ENCODE assay signal across 8 cellular contexts in genomic region chr9:137176302-137177182, GRCh38. TPM values are rescaled to one million over a fixed set of nuclear protein-coding genes. Genes with fewer than 3 reads are reported as not detected.
DNase-seq lines count a peak whose midpoint lies in the region; ATAC-seq, FAIRE-seq and TF ChIP-seq lines count a peak whose summit lies in the region.

No MANE protein-coding gene starts in this region.

- no CpG with 5 or more reads among the region's 17 CpGs for WGBS in trophoblast cell (ENCODE audit: extremely low coverage, insufficient coverage, insufficient read length)

- H3K27ac Mint-ChIP-seq in CD4-positive, CD25-positive, alpha-beta regulatory T cell: peak overlapping the region in 2 of 3 donors; percentile 9 to 64

- POLR2A ChIA-PET in endothelial cell of umbilical vein (lab: Charles Lee): no interaction called here

- no peak overlapping the region for H2AFZ ChIP-seq in endothelial cell of umbilical vein (ENCODE audit: low read depth, low read length)
- no peak overlapping the region for H2AFZ ChIP-seq in trophoblast cell (ENCODE audit: insufficient read depth, low read length, poor library complexity)

- H3K18ac ChIP-seq in trophoblast cell (ENCODE audit: low read length): no peak overlapping the region

- TF ChIP-seq CTCF in GM13977 (IDR thresholded peaks at IDR 0.05; ENCODE audit: extremely low read depth, insufficient read depth, missing control alignments) (peak; percentile 46), endothelial cell of umbilical vein (IDR thresholded peaks at IDR 0.05; ENCODE audit: extremely low read depth in 1 of 2, insufficient read depth in 1 of 2, low read depth in 1 of 2, low read length in 2 of 2) (peak; percentile 48 to 66)

- H3K4me3 ChIP-seq in CD4-positive, CD25-positive, alpha-beta regulatory T cell (ENCODE audit: low read depth, low read length): no peak overlapping the region
- H3K4me3 ChIP-seq in endothelial cell of umbilical vein (replicated peaks in 1 of 3; ENCODE audit: insufficient read depth in 1 of 3, low read depth in 1 of 3, low read length in 3 of 3): no peak overlapping the region
- H3K4me3 ChIP-seq in trophoblast cell (ENCODE audit: low read depth, low read length): no peak overlapping the region

- H3K9ac ChIP-seq in endothelial cell of umbilical vein (replicated peaks; ENCODE audit: extremely low read depth, insufficient read depth, low read length): no peak overlapping the region
- no peak overlapping the region for H3K9ac ChIP-seq in trophoblast cell (ENCODE audit: low read length)

- no peaks in the 10 kb centered on the region for H3K9me3 ChIP-seq in CD4-positive, CD25-positive, alpha-beta regulatory T cell (ENCODE audit: control insufficient read depth in 2 of 2, low read length in 2 of 2)
- H3K9me3 ChIP-seq in endothelial cell of umbilical vein (replicated peaks; ENCODE audit: control insufficient read depth, insufficient read depth, low read length): no peaks in the 10 kb centered on the region
- peaks cover 3% of the 10 kb centered on the region for H3K9me3 ChIP-seq in trophoblast cell (ENCODE audit: insufficient read depth, low read depth, low read length)

- dilution Hi-C loops in endothelial cell of umbilical vein (cut with MboI; ENCODE audit: extremely low pct_ligation_motif_present, low sequenced_read_pairs): no loop called here

- H3K36me3 Mint-ChIP-seq in CD4-positive, CD25-positive, alpha-beta regulatory T cell: peaks cover 9% of the 10 kb centered on the region

- H4K20me1 ChIP-seq in endothelial cell of umbilical vein (replicated peaks; ENCODE audit: control insufficient read depth, extremely low read depth, insufficient read depth, low read length): no peaks in the 10 kb centered on the region

- in situ Hi-C loops in GM13977 (cut with MboI; ENCODE audit: low pct_unique_long_range_greater_than_20kb, low sequenced_read_pairs, unreplicated experiment): no loop called here

- no peak overlapping the region for H3K27ac ChIP-seq in CD4-positive, CD25-positive, alpha-beta regulatory T cell (ENCODE audit: insufficient read depth, low read length, poor library complexity, severe bottlenecking)
- H3K27ac ChIP-seq in endothelial cell of umbilical vein (ENCODE audit: insufficient read depth, low read depth, low read length) (no peak overlapping the region), trophoblast cell (ENCODE audit: low read depth, low read length) (no peak overlapping the region)

- H3K23ac ChIP-seq in trophoblast cell (ENCODE audit: low read length): no peak overlapping the region

- peaks cover 20% of the 10 kb centered on the region for H3K36me3 ChIP-seq in CD4-positive, CD25-positive, alpha-beta regulatory T cell (ENCODE audit: control insufficient read depth, insufficient read depth, low read length)
- peaks cover 0 to 24% of the 10 kb centered on the region in 2 experiments for H3K36me3 ChIP-seq in endothelial cell of umbilical vein (ENCODE audit: control insufficient read depth in 2 of 2, extremely low read depth in 1 of 2, insufficient read depth in 2 of 2, low read length in 2 of 2)
- H3K36me3 ChIP-seq in trophoblast cell (ENCODE audit: control insufficient read depth in 1 of 2, insufficient read depth in 2 of 2, low read length in 2 of 2): peaks cover 28 to 34% of the 10 kb centered on the region in 2 experiments

- H3K79me1 ChIP-seq in trophoblast cell (ENCODE audit: low read length): no peaks in the 10 kb centered on the region

- H3K79me2 ChIP-seq in endothelial cell of umbilical vein (ENCODE audit: control insufficient read depth, insufficient read depth, low read length): no peaks in the 10 kb centered on the region
- H3K79me2 ChIP-seq in trophoblast cell (ENCODE audit: control insufficient read depth, insufficient read depth, low read length, poor library complexity): no peaks in the 10 kb centered on the region

- H3K9me3 Mint-ChIP-seq in CD4-positive, CD25-positive, alpha-beta regulatory T cell: no peaks in the 10 kb centered on the region

- intact Hi-C loops in endothelial cell of umbilical vein (cut with micrococcal nuclease): loop anchor here (2.0 to 5.0 kb wide), 2 partner anchors 50 to 59 kb away; partner anchors contain the start of gene RNF224

- H2BK12ac ChIP-seq in trophoblast cell (ENCODE audit: low read length): no peak overlapping the region

- peak in 1 of 3 donors; percentile 40 for DNase-seq in CD4-positive, CD25-positive, alpha-beta regulatory T cell
- DNase-seq in GM13977 (ENCODE audit: low spot score) (peak; percentile 82), OCI-M1 (lab: John Stamatoyannopoulos, UW) (peak; percentile 44), endothelial cell of umbilical vein (ENCODE audit: low read depth, low spot score) (peak; percentile 20), trophoblast cell (peak; percentile 52 to 64), DMS79 treated with DMSO at 0.1 percent for 48 hours (lab: John Stamatoyannopoulos, UW) (no peak)

- no peak overlapping the region for H4K91ac ChIP-seq in trophoblast cell (ENCODE audit: low read depth, low read length)

- H2AK5ac ChIP-seq in trophoblast cell (ENCODE audit: low read length): no peak overlapping the region

- H3K4ac ChIP-seq in trophoblast cell (ENCODE audit: low read depth, low read length): no peak overlapping the region

- TF ChIP-seq POLR2A in endothelial cell of umbilical vein (IDR thresholded peaks at IDR 0.05; ENCODE audit: low read depth, low read length): no peak

- H3K4me2 ChIP-seq in endothelial cell of umbilical vein (ENCODE audit: insufficient read depth, low read length): no peak overlapping the region
- H3K4me2 ChIP-seq in trophoblast cell (ENCODE audit: low read length): no peak overlapping the region

- no peak overlapping the region for H4K12ac ChIP-seq in trophoblast cell (ENCODE audit: low read depth, low read length)

- ATAC-seq in CD4-positive, CD25-positive, alpha-beta regulatory T cell (ENCODE audit: low read depth in 2 of 2): peak; percentile 51 to 56
- ATAC-seq in GM21576 (IDR thresholded peaks at IDR 0.05; ENCODE audit: unreplicated experiment) (no peak), GM21825 (IDR thresholded peaks at IDR 0.05; ENCODE audit: unreplicated experiment) (no peak)

- FAIRE-seq in endothelial cell of umbilical vein (lab: Jason Lieb, UNC): peak; percentile 74

- peak overlapping the region in 2 of 4 donors; percentile 41 to 83 for H3K4me3 Mint-ChIP-seq in CD4-positive, CD25-positive, alpha-beta regulatory T cell

- no peaks in the 10 kb centered on the region for H3K9me1 ChIP-seq in endothelial cell of umbilical vein (replicated peaks; ENCODE audit: control insufficient read depth, extremely low read depth, insufficient read depth, low read length)

- peaks cover 8% of the 10 kb centered on the region for H3K4me1 ChIP-seq in CD4-positive, CD25-positive, alpha-beta regulatory T cell (ENCODE audit: control insufficient read depth, insufficient read depth, low read length, poor library complexity, severe bottlenecking)
- peaks cover 6% of the 10 kb centered on the region for H3K4me1 ChIP-seq in endothelial cell of umbilical vein (ENCODE audit: control insufficient read depth, extremely low read depth, insufficient read depth, low read length)
- H3K4me1 ChIP-seq in trophoblast cell (ENCODE audit: control insufficient read depth in 1 of 2, insufficient read depth in 2 of 2, low read length in 2 of 2): peaks cover 0 to 3% of the 10 kb centered on the region in 2 experiments

- no peak overlapping the region for H4K8ac ChIP-seq in trophoblast cell (ENCODE audit: low read depth, low read length)

- no peak overlapping the region for H2BK5ac ChIP-seq in trophoblast cell (ENCODE audit: low read depth, low read length, poor library complexity)

- H3K14ac ChIP-seq in trophoblast cell (ENCODE audit: low read length): no peak overlapping the region

- H3K27me3 ChIP-seq in CD4-positive, CD25-positive, alpha-beta regulatory T cell (ENCODE audit: control insufficient read depth, insufficient read depth, low read length): no peaks in the 10 kb centered on the region
- H3K27me3 ChIP-seq in endothelial cell of umbilical vein (ENCODE audit: control insufficient read depth in 2 of 2, insufficient read depth in 2 of 2, low read length in 2 of 2) (no peaks in the 10 kb centered on the region), trophoblast cell (ENCODE audit: insufficient read depth, low read length) (no peaks in the 10 kb centered on the region)

- no TSS peak for BruUV-seq in endothelial cell of umbilical vein (replicated peaks; lab: Mats Ljungman, UMichigan)

- peaks cover 0 to 9% (median 0%) of the 10 kb centered on the region in 4 donors for H3K4me1 Mint-ChIP-seq in CD4-positive, CD25-positive, alpha-beta regulatory T cell

- CTCF ChIA-PET in endothelial cell of umbilical vein (lab: Charles Lee): interaction anchor here (0.6 to 3.6 kb wide), 21 partner anchors 9 to 130 kb away, joined by 3 to 26 read pairs (median 5); partner anchors contain the start of genes ANAPC2, CYSRT1, RNF224 and SSNA1

- no peak overlapping the region for H2BK120ac ChIP-seq in trophoblast cell (ENCODE audit: insufficient read depth, low read length, poor library complexity)

- peaks cover 4% of the 10 kb centered on the region for H3K27me3 Mint-ChIP-seq in CD4-positive, CD25-positive, alpha-beta regulatory T cell

RNA-seq across cellular contexts. Expression of gene TMEM210, which starts 4.7 kb away (rescaled TPM):
- total RNA-seq in CD4-positive, CD25-positive, alpha-beta regulatory T cell: not detected
- not detected for polyA plus RNA-seq in CD4-positive, CD25-positive, alpha-beta regulatory T cell
- not detected in 2 replicates for total RNA-seq in endothelial cell of umbilical vein
- not detected in 2 replicates for polyA plus RNA-seq in endothelial cell of umbilical vein
- not detected in 2 replicates for polyA plus RNA-seq in endothelial cell of umbilical vein (2011; cell fraction: cytosol; rRNA removed)
- polyA plus RNA-seq in endothelial cell of umbilical vein (2011; cell fraction: nucleus; rRNA removed): not detected in 2 replicates
- not detected in 2 replicates for polyA plus RNA-seq in endothelial cell of umbilical vein (2012)
- not detected in 2 replicates for polyA minus RNA-seq in endothelial cell of umbilical vein
- not detected for polyA minus RNA-seq in endothelial cell of umbilical vein (2011; cell fraction: cytosol; rRNA and poly(A)+ RNA removed)
- polyA minus RNA-seq in endothelial cell of umbilical vein (2011; cell fraction: nucleus; rRNA and poly(A)+ RNA removed): not detected in 2 replicates
- polyA plus RNA-seq in trophoblast cell (2013): not detected in 2 replicates

RNA-seq across cellular contexts. Expression of gene LRRC26, which starts 6.7 kb away (rescaled TPM):
- total RNA-seq in CD4-positive, CD25-positive, alpha-beta regulatory T cell: not detected
- polyA plus RNA-seq in CD4-positive, CD25-positive, alpha-beta regulatory T cell: not detected
- total RNA-seq in endothelial cell of umbilical vein: not detected in 2 replicates
- polyA plus RNA-seq in endothelial cell of umbilical vein: 0.08 TPM in 1 of 2 replicates, not detected in the other
- polyA plus RNA-seq in endothelial cell of umbilical vein (2011; cell fraction: cytosol; rRNA removed): not detected in 2 replicates
- not detected in 2 replicates for polyA plus RNA-seq in endothelial cell of umbilical vein (2011; cell fraction: nucleus; rRNA removed)
- not detected in 2 replicates for polyA plus RNA-seq in endothelial cell of umbilical vein (2012)
- polyA minus RNA-seq in endothelial cell of umbilical vein: not detected in 2 replicates
- polyA minus RNA-seq in endothelial cell of umbilical vein (2011; cell fraction: cytosol; rRNA and poly(A)+ RNA removed): 3.0 TPM
- polyA minus RNA-seq in endothelial cell of umbilical vein (2011; cell fraction: nucleus; rRNA and poly(A)+ RNA removed): not detected in 2 replicates
- not detected in 2 replicates for polyA plus RNA-seq in trophoblast cell (2013)

RNA-seq across cellular contexts. Expression of gene ANAPC2, which starts 11.8 kb away (rescaled TPM):
- 127 TPM for total RNA-seq in CD4-positive, CD25-positive, alpha-beta regulatory T cell
- 1 to 10 TPM; 7.5 to 8.7 (median 8.0) TPM for polyA plus RNA-seq in CD4-positive, CD25-positive, alpha-beta regulatory T cell
- total RNA-seq in endothelial cell of umbilical vein: 69.2 and 70.0 TPM in 2 replicates
- 44.8 and 57.5 TPM in 2 replicates for polyA plus RNA-seq in endothelial cell of umbilical vein
- 20.7 and 26.9 TPM in 2 replicates for polyA plus RNA-seq in endothelial cell of umbilical vein (2011; cell fraction: cytosol; rRNA removed)
- polyA plus RNA-seq in endothelial cell of umbilical vein (2011; cell fraction: nucleus; rRNA removed): 210 and 226 TPM in 2 replicates
- 36.4 and 41.9 TPM in 2 replicates for polyA plus RNA-seq in endothelial cell of umbilical vein (2012)
- 30.7 and 36.8 TPM in 2 replicates for polyA minus RNA-seq in endothelial cell of umbilical vein
- polyA minus RNA-seq in endothelial cell of umbilical vein (2011; cell fraction: cytosol; rRNA and poly(A)+ RNA removed): 81.3 TPM
- 51.5 and 52.1 TPM in 2 replicates for polyA minus RNA-seq in endothelial cell of umbilical vein (2011; cell fraction: nucleus; rRNA and poly(A)+ RNA removed)
- 22.5 and 23.1 TPM in 2 replicates for polyA plus RNA-seq in trophoblast cell (2013)

RNA-seq across cellular contexts. Expression of gene SSNA1, which starts 11.9 kb away (rescaled TPM):
- total RNA-seq in CD4-positive, CD25-positive, alpha-beta regulatory T cell: 54.3 TPM
- polyA plus RNA-seq in CD4-positive, CD25-positive, alpha-beta regulatory T cell: 100 to 1,000 TPM; 112 to 150 (median 130) TPM
- 89.0 and 90.5 TPM in 2 replicates for total RNA-seq in endothelial cell of umbilical vein
- polyA plus RNA-seq in endothelial cell of umbilical vein: 146 and 162 TPM in 2 replicates
- polyA plus RNA-seq in endothelial cell of umbilical vein (2011; cell fraction: cytosol; rRNA removed): 105 and 133 TPM in 2 replicates
- 40.9 and 47.5 TPM in 2 replicates for polyA plus RNA-seq in endothelial cell of umbilical vein (2011; cell fraction: nucleus; rRNA removed)
- 64.0 and 77.7 TPM in 2 replicates for polyA plus RNA-seq in endothelial cell of umbilical vein (2012)
- polyA minus RNA-seq in endothelial cell of umbilical vein: 21.4 and 27.1 TPM in 2 replicates
- 54.2 TPM for polyA minus RNA-seq in endothelial cell of umbilical vein (2011; cell fraction: cytosol; rRNA and poly(A)+ RNA removed)
- polyA minus RNA-seq in endothelial cell of umbilical vein (2011; cell fraction: nucleus; rRNA and poly(A)+ RNA removed): 7.1 and 9.3 TPM in 2 replicates
- 58.2 and 59.7 TPM in 2 replicates for polyA plus RNA-seq in trophoblast cell (2013)

RNA-seq across cellular contexts. Expression of gene TPRN, which starts 24.0 kb away (rescaled TPM):
- 5.9 TPM for total RNA-seq in CD4-positive, CD25-positive, alpha-beta regulatory T cell
- under 1 TPM; 0.27 to 0.91 (median 0.43) TPM for polyA plus RNA-seq in CD4-positive, CD25-positive, alpha-beta regulatory T cell
- total RNA-seq in endothelial cell of umbilical vein: 12.1 and 12.4 TPM in 2 replicates
- 4.3 and 5.7 TPM in 2 replicates for polyA plus RNA-seq in endothelial cell of umbilical vein
- polyA plus RNA-seq in endothelial cell of umbilical vein (2011; cell fraction: cytosol; rRNA removed): 3.3 and 5.0 TPM in 2 replicates
- 7.5 and 8.5 TPM in 2 replicates for polyA plus RNA-seq in endothelial cell of umbilical vein (2011; cell fraction: nucleus; rRNA removed)
- 5.6 and 7.9 TPM in 2 replicates for polyA plus RNA-seq in endothelial cell of umbilical vein (2012)
- polyA minus RNA-seq in endothelial cell of umbilical vein: 2.0 and 3.6 TPM in 2 replicates
- polyA minus RNA-seq in endothelial cell of umbilical vein (2011; cell fraction: cytosol; rRNA and poly(A)+ RNA removed): 25.7 TPM
- 2.0 and 3.5 TPM in 2 replicates for polyA minus RNA-seq in endothelial cell of umbilical vein (2011; cell fraction: nucleus; rRNA and poly(A)+ RNA removed)
- polyA plus RNA-seq in trophoblast cell (2013): 11.1 and 11.8 TPM in 2 replicates

Comparison
In these comparisons a context has a peak if more than half of its experiments do, and no peak if none do; other contexts are left out.
1. ATAC-seq: peak in CD4-positive, CD25-positive, alpha-beta regulatory T cell (2 of 2); none in GM21576 (single experiment) and GM21825 (single experiment).